ENCODE assay signal across 8 cellular contexts in genomic region chr11:1762537-1763302, GRCh38. TPM values are rescaled to one million over a fixed set of nuclear protein-coding genes. Genes with fewer than 3 reads are reported as not detected.
DNase-seq lines count a peak whose midpoint lies in the region; ATAC-seq and TF ChIP-seq lines count a peak whose summit lies in the region.

No MANE protein-coding gene starts in this region.

- peak; percentile 39 for DNase-seq in GM13977 (ENCODE audit: low spot score)
- DNase-seq in NCI-H82 treated with DMSO at 0.1 percent for 48 hours (lab: John Stamatoyannopoulos, UW; ENCODE audit: unreplicated experiment) = peak; percentile 1
- DNase-seq in dorsolateral prefrontal cortex = no peak
- DNase-seq in NCI-H1436 (lab: John Stamatoyannopoulos, UW) = no peak
- no peak for DNase-seq in superior temporal gyrus (ENCODE audit: extremely low spot score)

- H3K9ac ChIP-seq in mucosa of stomach (ENCODE audit: low read length) = peak overlapping the region; percentile 94

- H3K36me3 ChIP-seq in mucosa of stomach (ENCODE audit: control insufficient read depth, insufficient read depth, low read length) = peaks cover 22% of the 10 kb centered on the region

- ATAC-seq in HG03025 (IDR thresholded peaks at IDR 0.05; ENCODE audit: low FRiP score, unreplicated experiment) (no peak), GM19395 (IDR thresholded peaks at IDR 0.05; ENCODE audit: unreplicated experiment) (no peak)

- peaks cover 48% of the 10 kb centered on the region for H3K4me1 ChIP-seq in mucosa of stomach (ENCODE audit: control insufficient read depth, insufficient read depth, low read length)

- TF ChIP-seq CTCF in GM13977 (IDR thresholded peaks at IDR 0.05; ENCODE audit: extremely low read depth, insufficient read depth, missing control alignments) (no peak), dorsolateral prefrontal cortex (IDR thresholded peaks at IDR 0.05 in 54 of 56, conservative IDR thresholded peaks at IDR 0.05 in 2 of 56; ENCODE audit: low read depth in 1 of 56, partially characterized antibody in 56 of 56) (no peak)

- peak overlapping the region; percentile 77 to 99 (median 98) for H3K27ac ChIP-seq in dorsolateral prefrontal cortex

- in situ Hi-C loops in GM13977 (cut with MboI; ENCODE audit: low pct_unique_long_range_greater_than_20kb, low sequenced_read_pairs, unreplicated experiment) = no loop called here

- H3K27me3 ChIP-seq in dorsolateral prefrontal cortex (no peaks in the 10 kb centered on the region), mucosa of stomach (ENCODE audit: control insufficient read depth, insufficient read depth, low read length) (no peaks in the 10 kb centered on the region)

- intact Hi-C loops in dorsolateral prefrontal cortex (cut with DNase I) = loop anchor here (10.0 kb wide), 2 partner anchors 68 to 392 kb away; partner anchors contain the start of gene KRTAP5-6 (in 1 of the 2)

- peak overlapping the region; percentile 67 to 100 (median 100) for H3K4me3 ChIP-seq in dorsolateral prefrontal cortex
- peak overlapping the region; percentile 79 for H3K4me3 ChIP-seq in mucosa of stomach (ENCODE audit: low read length)

- H3K9me3 ChIP-seq in mucosa of stomach (ENCODE audit: control insufficient read depth, low read length) = no peaks in the 10 kb centered on the region

RNA-seq across cellular contexts. Expression of gene CTSD, which starts 1.0 kb away (rescaled TPM):
- 100 to 1,000 TPM; 284 to 532 (median 387) TPM for total RNA-seq in dorsolateral prefrontal cortex

RNA-seq across cellular contexts. Expression of gene IFITM10, which starts 12.3 kb away (rescaled TPM):
- total RNA-seq in dorsolateral prefrontal cortex = 10 to 100 TPM in 74 of 120 experiments, 1 to 10 TPM in 46; 6.0 to 26.6 (median 11.4) TPM

Comparison
In these comparisons a context has a peak if more than half of its experiments do, and no peak if none do; other contexts are left out.
1. DNase-seq: peak in GM13977 (single experiment) and NCI-H82 treated with DMSO at 0.1 percent for 48 hours (single experiment); none in dorsolateral prefrontal cortex (0 of 10), NCI-H1436 (single experiment) and superior temporal gyrus (single experiment).